Comparison of ENCODE assay signal across 8 cellular contexts in genomic region chr9:36486454-36486932, GRCh38.
DNase-seq lines count a peak whose midpoint lies in the region; ATAC-seq and TF ChIP-seq lines count a peak whose summit lies in the region.

No MANE protein-coding gene starts in this region.

- dilution Hi-C loops in IMR-90 (cut with HindIII; ENCODE audit: low sequenced_read_pairs, unreplicated experiment) = no loop called here

- no TSS peak for BruUV-seq in IMR-90 (replicated peaks; lab: Mats Ljungman, UMichigan)

- H3K27ac Mint-ChIP-seq in activated naive CD8-positive, alpha-beta T cell treated with anti-CD3 and anti-CD28 coated beads, Interleukin-2, amount 10 ng/mL, durations not matched to agents 7 days and 5 days = peak overlapping the region; percentile 64

- H3K23ac ChIP-seq in IMR-90 (ENCODE audit: low read depth, low read length) = peak overlapping the region; percentile 92

- no peak overlapping the region for H4K91ac ChIP-seq in IMR-90 (ENCODE audit: insufficient read depth, low read depth, low read length)

- H3K27me3 ChIP-seq in IMR-90 (ENCODE audit: control insufficient read depth, insufficient read depth, low read length) (no peaks in the 10 kb centered on the region), hepatocyte (no peaks in the 10 kb centered on the region), skeletal muscle satellite cell (ENCODE audit: control insufficient read depth, insufficient read depth, low read length) (no peaks in the 10 kb centered on the region)

- H3K4me1 Mint-ChIP-seq in activated naive CD8-positive, alpha-beta T cell treated with anti-CD3 and anti-CD28 coated beads, Interleukin-2, amount 10 ng/mL, durations not matched to agents 7 days and 5 days = peaks cover 42% of the 10 kb centered on the region

- H3K18ac ChIP-seq in IMR-90 (ENCODE audit: low read depth, low read length) = no peak overlapping the region; the same call in 1 of the 2 replicates

- CTCF ChIA-PET in IMR-90 (lab: Yijun Ruan, JAX) = interaction anchor here (0.9 to 1.8 kb wide), 2 partner anchors 15 to 79 kb away, joined by 3 to 7 read pairs; no protein-coding TSS in a partner anchor

- H2AFZ ChIP-seq in IMR-90 (replicated peaks; ENCODE audit: low read length, poor library complexity) (peak overlapping the region; percentile 92), hepatocyte (peak overlapping the region; percentile 89)

- H3K79me2 ChIP-seq in hepatocyte = peaks cover 54% of the 10 kb centered on the region

- no peak overlapping the region for H2BK120ac ChIP-seq in IMR-90 (ENCODE audit: low read depth, low read length)

- H2AK9ac ChIP-seq in IMR-90 (replicated peaks; ENCODE audit: low read depth, low read length, poor library complexity) = peak overlapping the region; percentile 18

- no peaks in the 10 kb centered on the region for H3K9me3 Mint-ChIP-seq in activated naive CD8-positive, alpha-beta T cell treated with anti-CD3 and anti-CD28 coated beads, Interleukin-2, amount 10 ng/mL, durations not matched to agents 7 days and 5 days

- TF ChIP-seq CTCF in IMR-90 (conservative IDR thresholded peaks at IDR 0.05; ENCODE audit: low read depth, low read length) (no peak), hepatocyte (IDR thresholded peaks at IDR 0.05; ENCODE audit: poor library complexity) (no peak)

- H3K36me3 Mint-ChIP-seq in activated naive CD8-positive, alpha-beta T cell treated with anti-CD3 and anti-CD28 coated beads, Interleukin-2, amount 10 ng/mL, durations not matched to agents 7 days and 5 days = peaks cover 14% of the 10 kb centered on the region

- H3K9me2 ChIP-seq in hepatocyte (replicated peaks; ENCODE audit: insufficient read depth) = no peaks in the 10 kb centered on the region

- H4K20me1 ChIP-seq in IMR-90 (ENCODE audit: insufficient read depth, low read length) = peaks cover 28% of the 10 kb centered on the region
- peaks cover 29% of the 10 kb centered on the region for H4K20me1 ChIP-seq in hepatocyte (ENCODE audit: insufficient read depth, poor library complexity, severe bottlenecking)

- H2AK5ac ChIP-seq in IMR-90 (ENCODE audit: low read depth, low read length) = peak overlapping the region; percentile 29; the same call in 1 of the 2 replicates

- H3K56ac ChIP-seq in IMR-90 (ENCODE audit: extremely low read depth, insufficient read depth, low read length) = peak overlapping the region; percentile 46; the same call in 1 of the 2 replicates

- TF ChIP-seq RAD21 in IMR-90 (IDR thresholded peaks at IDR 0.05; ENCODE audit: low read length) = no peak

- 0% methylated on average over 2 of the region's 22 CpGs; no CpG with 5 or more reads in 1 of the 2 experiments for WGBS in IMR-90 (ENCODE audit: extremely low coverage in 2 of 2, insufficient read length in 1 of 2), 2 experiments
- 1% methylated on average over 20 of the region's 22 CpGs for WGBS in hepatocyte (ENCODE audit: low lambda C conversion rate, missing lambda C conversion rate)

- H3K9me3 ChIP-seq in IMR-90 (ENCODE audit: control insufficient read depth, insufficient read depth, low read length) (no peaks in the 10 kb centered on the region), hepatocyte (ENCODE audit: low read depth) (no peaks in the 10 kb centered on the region), skeletal muscle satellite cell (replicated peaks; ENCODE audit: low read length) (no peaks in the 10 kb centered on the region)

- H3K4ac ChIP-seq in IMR-90 (ENCODE audit: low read depth, low read length) = peak overlapping the region; percentile 17; the same call in 1 of the 2 replicates

- peak overlapping the region in 1 of 2 experiments; percentile 19; a peak in 1 of 4 replicates for H4K8ac ChIP-seq in IMR-90 (ENCODE audit: low read depth in 2 of 2, low read length in 2 of 2)

- DNase-seq in activated gamma-delta T cell treated with Interleukin-2 at 50 U/mL for 16 hours (peak; percentile 10), activated gamma-delta T cell (lab: John Stamatoyannopoulos, UW) (no peak), IMR-90 (peak; percentile 11), hepatocyte (ENCODE audit: low spot score) (peak; percentile 39), NOMO-1 treated with DMSO at 0.1 percent for 48 hours (lab: John Stamatoyannopoulos, UW; ENCODE audit: unreplicated experiment) (no peak)
- no peak for DNase-seq in activated naive CD8-positive, alpha-beta T cell treated with anti-CD3 and anti-CD28 coated beads, Interleukin-2, amount 10 ng/mL, durations not matched to agents 7 days and 5 days

- peak overlapping the region; percentile 0 for H2BK5ac ChIP-seq in IMR-90 (ENCODE audit: low read depth, low read length, poor library complexity, severe bottlenecking)

- peak overlapping the region; percentile 74 for H3K14ac ChIP-seq in IMR-90 (replicated peaks; ENCODE audit: low read depth, low read length)

- in situ Hi-C loops in IMR-90 (cut with MboI; ENCODE audit: low sequenced_read_pairs) = no loop called here

- H3K79me1 ChIP-seq in IMR-90 (ENCODE audit: low read depth in 1 of 2, low read length in 2 of 2) = peaks cover 28 to 41% of the 10 kb centered on the region in 2 experiments

- no peaks in the 10 kb centered on the region for H3K27me3 Mint-ChIP-seq in activated naive CD8-positive, alpha-beta T cell treated with anti-CD3 and anti-CD28 coated beads, Interleukin-2, amount 10 ng/mL, durations not matched to agents 7 days and 5 days

- H3K4me3 ChIP-seq in IMR-90 (ENCODE audit: insufficient read depth, low read depth, low read length) (peak overlapping the region; percentile 98), hepatocyte (peak overlapping the region; percentile 100), skeletal muscle satellite cell (ENCODE audit: low read length) (peak overlapping the region; percentile 99)

- H3K9ac ChIP-seq in IMR-90 (ENCODE audit: low read depth, low read length) (peak overlapping the region; percentile 83), skeletal muscle satellite cell (ENCODE audit: low read depth, low read length) (peak overlapping the region; percentile 93)

- H2BK15ac ChIP-seq in IMR-90 (ENCODE audit: low read depth, low read length) = no peak overlapping the region

- H4K5ac ChIP-seq in IMR-90 (ENCODE audit: low read depth, low read length) = no peak overlapping the region

- POLR2A ChIA-PET in IMR-90 (lab: Charles Lee; ENCODE audit: unreplicated experiment) = interaction anchor here (1.2 kb wide), 1 partner anchor 56 kb away, joined by 3 read pairs; no protein-coding TSS in a partner anchor
- POLR2A ChIA-PET in activated naive CD8-positive, alpha-beta T cell treated with anti-CD3 and anti-CD28 coated beads, Interleukin-2, amount 10 ng/mL, durations not matched to agents 7 days and 5 days (lab: Charles Lee) = interaction anchor here (0.6 to 5.9 kb wide), 10 partner anchors 12 to 229 kb away, joined by 3 to 60 read pairs (median 5); partner anchors contain the start of gene RNF38

- no peak overlapping the region for H2BK20ac ChIP-seq in IMR-90 (ENCODE audit: low read depth, low read length)

- H3K4me3 Mint-ChIP-seq in activated naive CD8-positive, alpha-beta T cell treated with anti-CD3 and anti-CD28 coated beads, Interleukin-2, amount 10 ng/mL, durations not matched to agents 7 days and 5 days = peak overlapping the region; percentile 80

- no peaks in the 10 kb centered on the region for H3K36me3 ChIP-seq in IMR-90 (ENCODE audit: control insufficient read depth, insufficient read depth, low read length)
- H3K36me3 ChIP-seq in hepatocyte (replicated peaks; ENCODE audit: insufficient read depth, low read depth) = no peaks in the 10 kb centered on the region
- no peaks in the 10 kb centered on the region for H3K36me3 ChIP-seq in skeletal muscle satellite cell (ENCODE audit: insufficient read depth, low read length)

- H3K4me2 ChIP-seq in IMR-90 (ENCODE audit: low read depth, low read length) (peak overlapping the region; percentile 89), hepatocyte (peak overlapping the region; percentile 93), skeletal muscle satellite cell (ENCODE audit: low read length) (peak overlapping the region; percentile 99)

- peaks cover 7% of the 10 kb centered on the region for H3K4me1 ChIP-seq in IMR-90 (ENCODE audit: control insufficient read depth, insufficient read depth, low read length)
- H3K4me1 ChIP-seq in hepatocyte (ENCODE audit: insufficient read depth) = peaks cover 25% of the 10 kb centered on the region
- peaks cover 20% of the 10 kb centered on the region for H3K4me1 ChIP-seq in skeletal muscle satellite cell (ENCODE audit: control insufficient read depth, insufficient read depth, low read length)

- no peak for TF ChIP-seq POLR2A in IMR-90 (IDR thresholded peaks at IDR 0.05; ENCODE audit: low read depth, low read length)

- peaks cover 13% of the 10 kb centered on the region; the same call in 1 of the 2 replicates for H3K9me1 ChIP-seq in IMR-90 (ENCODE audit: insufficient read depth, low read length)

- H3K27ac ChIP-seq in IMR-90 (ENCODE audit: insufficient read depth, low read length) = peak overlapping the region; percentile 91
- peak overlapping the region; percentile 83 for H3K27ac ChIP-seq in hepatocyte

- ATAC-seq in IMR-90 (ENCODE audit: low read depth) (no peak), GM18520 (IDR thresholded peaks at IDR 0.05; ENCODE audit: unreplicated experiment) (no peak)
- no peak for ATAC-seq in activated naive CD8-positive, alpha-beta T cell treated with anti-CD3 and anti-CD28 coated beads, Interleukin-2, amount 10 ng/mL, durations not matched to agents 7 days and 5 days (ENCODE audit: low read depth)

- intact Hi-C loops in IMR-90 (cut with micrococcal nuclease) = loop anchor here (1.0 to 5.0 kb wide), 2 partner anchors 71 to 79 kb away; no protein-coding TSS in a partner anchor

TF ChIP-seq in IMR-90, 13 proteins besides CTCF, POLR2A, EP300 and RAD21:
- TF ChIP-seq MAFK (IDR thresholded peaks at IDR 0.05; ENCODE audit: low read depth, low read length) = no peak
TF ChIP-seq in IMR-90: peak in this region for 0.

Comparison
In these comparisons a context has a peak if more than half of its experiments do, and no peak if none do; other contexts are left out.
1. DNase-seq: peak in activated gamma-delta T cell treated with Interleukin-2 at 50 U/mL for 16 hours (single experiment), IMR-90 (single experiment) and hepatocyte (single experiment); none in activated gamma-delta T cell (single experiment), activated naive CD8-positive, alpha-beta T cell treated with anti-CD3 and anti-CD28 coated beads, Interleukin-2, amount 10 ng/mL, durations not matched to agents 7 days and 5 days (single experiment) and NOMO-1 treated with DMSO at 0.1 percent for 48 hours (single experiment).
2. Peak in every context shown above with its lines, with median percentiles within 50 percentile points of each other: H3K4me2 ChIP-seq and H3K4me3 ChIP-seq.